Comparison of ENCODE assay signal across 10 cellular contexts in the genomic region with DNA sequence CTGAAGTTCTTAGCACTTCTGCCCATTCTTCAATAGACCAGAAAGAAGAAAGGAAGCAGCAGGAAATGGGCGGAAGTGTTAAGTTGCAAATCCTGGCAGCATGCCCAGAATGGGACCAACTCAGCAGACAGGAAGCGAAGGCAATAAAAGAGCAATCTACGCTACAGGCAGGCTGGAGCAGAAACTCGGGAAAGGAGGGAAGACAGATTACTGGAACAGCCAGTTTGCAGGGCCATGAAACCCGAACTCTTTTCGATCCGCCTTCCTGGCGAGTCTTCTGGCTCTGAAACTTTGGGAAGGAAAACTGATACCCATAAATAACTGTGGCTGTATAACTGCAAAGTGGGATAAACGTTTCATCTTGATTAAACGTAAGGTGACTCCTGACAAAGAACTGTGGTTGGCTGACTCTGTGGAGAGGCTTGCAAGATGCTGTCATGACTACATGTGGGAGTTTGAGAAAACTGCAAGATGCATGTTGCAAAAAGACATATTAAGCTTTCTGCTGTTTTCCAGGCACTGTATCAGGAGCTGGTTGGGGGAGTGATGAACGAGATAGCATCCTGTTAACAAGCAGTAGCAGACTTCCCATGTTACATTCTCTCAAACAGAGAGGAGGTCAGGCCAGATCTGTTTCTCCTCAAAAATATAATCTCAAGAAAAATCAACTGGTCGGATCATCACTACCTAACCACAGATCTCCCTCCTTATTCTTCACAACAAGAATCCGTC.
DNase-seq lines count a peak whose midpoint lies in the region; ATAC-seq, FAIRE-seq and TF ChIP-seq lines count a peak whose summit lies in the region.
"Had no signal": no experiment of that assay in that cellular context is flagged by ENCODE, and none has a peak within 500 bp of the region (broad histone marks: within the 10 kb centered on the region; RNA-seq: fewer than 3 reads in every experiment).

No MANE protein-coding gene starts in this region.

- H3K27ac ChIP-seq in pancreas (no peak overlapping the region), upper lobe of right lung (no peak overlapping the region)

- ATAC-seq in pancreas (peak in 3 of 4 donors; percentile 74 to 92 (median 83)), upper lobe of right lung (peak; percentile 81), HG02571 (IDR thresholded peaks at IDR 0.05; ENCODE audit: unreplicated experiment) (no peak)

- H3K4me3 ChIP-seq in pancreas: no peak overlapping the region
- H3K4me3 ChIP-seq in upper lobe of right lung: no peak overlapping the region

- intact Hi-C loops in pancreas (cut with DNase I) (no loop called here), upper lobe of right lung (cut with DNase I) (no loop called here)

- H3K36me3 ChIP-seq in pancreas (no peaks in the 10 kb centered on the region), upper lobe of right lung (no peaks in the 10 kb centered on the region)

- H3K9me3 ChIP-seq in pancreas (no peaks in the 10 kb centered on the region), upper lobe of right lung (no peaks in the 10 kb centered on the region)

- TF ChIP-seq CTCF in pancreas (IDR thresholded peaks at IDR 0.05) (no peak), upper lobe of right lung (IDR thresholded peaks at IDR 0.05) (no peak)

- H3K27me3 ChIP-seq in pancreas (no peaks in the 10 kb centered on the region), upper lobe of right lung (no peaks in the 10 kb centered on the region)
- H3K27me3 ChIP-seq: dorsolateral prefrontal cortex had no signal

- FAIRE-seq in pancreas (lab: Jason Lieb, UNC): no peak
- FAIRE-seq: A204.1 had no signal

- peak; percentile 4 for DNase-seq in NCI-H146 (lab: John Stamatoyannopoulos, UW)
- DNase-seq in NCI-H146 treated with DMSO at 0.1 percent for 48 hours (lab: John Stamatoyannopoulos, UW; ENCODE audit: unreplicated experiment): no peak
- peak; percentile 93 for DNase-seq in NCI-H510A treated with DMSO at 0.1 percent for 48 hours (lab: John Stamatoyannopoulos, UW)
- DNase-seq in activated CD8-positive, alpha-beta memory T cell treated with anti-CD3 and anti-CD28 coated beads, Interleukin-2, amount 50 U/mL, for 4 hours: peak; percentile 59
- DNase-seq in fibroblast of peridontal ligament (ENCODE audit: extremely low read depth): peak; percentile 97
- peak in 5 of 6 donors; percentile 34 to 62 (median 50) for DNase-seq in pancreas
- peak; percentile 67 for DNase-seq in upper lobe of right lung

- WGBS in pancreas, 2 donors: 31 to 32% methylated on average over 13 of the region's 13 CpGs

- H3K4me1 ChIP-seq in pancreas (no peaks in the 10 kb centered on the region), upper lobe of right lung (peaks cover 17% of the 10 kb centered on the region)
